1 cellular context compared by ENCODE assay signal in genomic region chr12:107491856-107492255, GRCh38.
TF ChIP-seq lines count a peak whose summit lies in the region.

No MANE protein-coding gene starts in this region.

TF ChIP-seq in SK-N-SH treated with all-trans-retinoic acid at 6 μM for 48 hours, 23 proteins besides CTCF, POLR2A, EP300 and RAD21 (continued from another document):
- no peak for TF ChIP-seq ARNTL (CRISPR knock-in tag; IDR thresholded peaks at IDR 0.05; ENCODE audit: borderline replicate concordance, low read depth)
- no peak for TF ChIP-seq CSRNP3 (CRISPR knock-in tag; IDR thresholded peaks at IDR 0.05)
- TF ChIP-seq PATZ1 (CRISPR knock-in tag; IDR thresholded peaks at IDR 0.05; ENCODE audit: borderline replicate concordance), result no peak
- TF ChIP-seq ZNF8 (CRISPR knock-in tag; IDR thresholded peaks at IDR 0.05), result no peak
- no peak for TF ChIP-seq ZNF565 (CRISPR knock-in tag; conservative IDR thresholded peaks at IDR 0.05; ENCODE audit: low read depth)
- no peak for TF ChIP-seq ZFP3 (CRISPR knock-in tag; IDR thresholded peaks at IDR 0.05)
- TF ChIP-seq TCF4 (CRISPR knock-in tag; IDR thresholded peaks at IDR 0.05; ENCODE audit: borderline replicate concordance), result no peak
- no peak for TF ChIP-seq ZNF70 (CRISPR knock-in tag; IDR thresholded peaks at IDR 0.05)
